Comparison of ENCODE assay signal across 1 cellular context in genomic region chr20:44959896-44960852, GRCh38.
TF ChIP-seq lines count a peak whose summit lies in the region.

TSS of gene TOMM34 (minus strand) at chr20:44960397. CDS start at chr20:44960333, 64 bp downstream.

TF ChIP-seq in K562, 482 proteins besides CTCF, POLR2A, EP300 and RAD21 (continued from another document and continues in another):
- TF ChIP-seq, protein P1, sequence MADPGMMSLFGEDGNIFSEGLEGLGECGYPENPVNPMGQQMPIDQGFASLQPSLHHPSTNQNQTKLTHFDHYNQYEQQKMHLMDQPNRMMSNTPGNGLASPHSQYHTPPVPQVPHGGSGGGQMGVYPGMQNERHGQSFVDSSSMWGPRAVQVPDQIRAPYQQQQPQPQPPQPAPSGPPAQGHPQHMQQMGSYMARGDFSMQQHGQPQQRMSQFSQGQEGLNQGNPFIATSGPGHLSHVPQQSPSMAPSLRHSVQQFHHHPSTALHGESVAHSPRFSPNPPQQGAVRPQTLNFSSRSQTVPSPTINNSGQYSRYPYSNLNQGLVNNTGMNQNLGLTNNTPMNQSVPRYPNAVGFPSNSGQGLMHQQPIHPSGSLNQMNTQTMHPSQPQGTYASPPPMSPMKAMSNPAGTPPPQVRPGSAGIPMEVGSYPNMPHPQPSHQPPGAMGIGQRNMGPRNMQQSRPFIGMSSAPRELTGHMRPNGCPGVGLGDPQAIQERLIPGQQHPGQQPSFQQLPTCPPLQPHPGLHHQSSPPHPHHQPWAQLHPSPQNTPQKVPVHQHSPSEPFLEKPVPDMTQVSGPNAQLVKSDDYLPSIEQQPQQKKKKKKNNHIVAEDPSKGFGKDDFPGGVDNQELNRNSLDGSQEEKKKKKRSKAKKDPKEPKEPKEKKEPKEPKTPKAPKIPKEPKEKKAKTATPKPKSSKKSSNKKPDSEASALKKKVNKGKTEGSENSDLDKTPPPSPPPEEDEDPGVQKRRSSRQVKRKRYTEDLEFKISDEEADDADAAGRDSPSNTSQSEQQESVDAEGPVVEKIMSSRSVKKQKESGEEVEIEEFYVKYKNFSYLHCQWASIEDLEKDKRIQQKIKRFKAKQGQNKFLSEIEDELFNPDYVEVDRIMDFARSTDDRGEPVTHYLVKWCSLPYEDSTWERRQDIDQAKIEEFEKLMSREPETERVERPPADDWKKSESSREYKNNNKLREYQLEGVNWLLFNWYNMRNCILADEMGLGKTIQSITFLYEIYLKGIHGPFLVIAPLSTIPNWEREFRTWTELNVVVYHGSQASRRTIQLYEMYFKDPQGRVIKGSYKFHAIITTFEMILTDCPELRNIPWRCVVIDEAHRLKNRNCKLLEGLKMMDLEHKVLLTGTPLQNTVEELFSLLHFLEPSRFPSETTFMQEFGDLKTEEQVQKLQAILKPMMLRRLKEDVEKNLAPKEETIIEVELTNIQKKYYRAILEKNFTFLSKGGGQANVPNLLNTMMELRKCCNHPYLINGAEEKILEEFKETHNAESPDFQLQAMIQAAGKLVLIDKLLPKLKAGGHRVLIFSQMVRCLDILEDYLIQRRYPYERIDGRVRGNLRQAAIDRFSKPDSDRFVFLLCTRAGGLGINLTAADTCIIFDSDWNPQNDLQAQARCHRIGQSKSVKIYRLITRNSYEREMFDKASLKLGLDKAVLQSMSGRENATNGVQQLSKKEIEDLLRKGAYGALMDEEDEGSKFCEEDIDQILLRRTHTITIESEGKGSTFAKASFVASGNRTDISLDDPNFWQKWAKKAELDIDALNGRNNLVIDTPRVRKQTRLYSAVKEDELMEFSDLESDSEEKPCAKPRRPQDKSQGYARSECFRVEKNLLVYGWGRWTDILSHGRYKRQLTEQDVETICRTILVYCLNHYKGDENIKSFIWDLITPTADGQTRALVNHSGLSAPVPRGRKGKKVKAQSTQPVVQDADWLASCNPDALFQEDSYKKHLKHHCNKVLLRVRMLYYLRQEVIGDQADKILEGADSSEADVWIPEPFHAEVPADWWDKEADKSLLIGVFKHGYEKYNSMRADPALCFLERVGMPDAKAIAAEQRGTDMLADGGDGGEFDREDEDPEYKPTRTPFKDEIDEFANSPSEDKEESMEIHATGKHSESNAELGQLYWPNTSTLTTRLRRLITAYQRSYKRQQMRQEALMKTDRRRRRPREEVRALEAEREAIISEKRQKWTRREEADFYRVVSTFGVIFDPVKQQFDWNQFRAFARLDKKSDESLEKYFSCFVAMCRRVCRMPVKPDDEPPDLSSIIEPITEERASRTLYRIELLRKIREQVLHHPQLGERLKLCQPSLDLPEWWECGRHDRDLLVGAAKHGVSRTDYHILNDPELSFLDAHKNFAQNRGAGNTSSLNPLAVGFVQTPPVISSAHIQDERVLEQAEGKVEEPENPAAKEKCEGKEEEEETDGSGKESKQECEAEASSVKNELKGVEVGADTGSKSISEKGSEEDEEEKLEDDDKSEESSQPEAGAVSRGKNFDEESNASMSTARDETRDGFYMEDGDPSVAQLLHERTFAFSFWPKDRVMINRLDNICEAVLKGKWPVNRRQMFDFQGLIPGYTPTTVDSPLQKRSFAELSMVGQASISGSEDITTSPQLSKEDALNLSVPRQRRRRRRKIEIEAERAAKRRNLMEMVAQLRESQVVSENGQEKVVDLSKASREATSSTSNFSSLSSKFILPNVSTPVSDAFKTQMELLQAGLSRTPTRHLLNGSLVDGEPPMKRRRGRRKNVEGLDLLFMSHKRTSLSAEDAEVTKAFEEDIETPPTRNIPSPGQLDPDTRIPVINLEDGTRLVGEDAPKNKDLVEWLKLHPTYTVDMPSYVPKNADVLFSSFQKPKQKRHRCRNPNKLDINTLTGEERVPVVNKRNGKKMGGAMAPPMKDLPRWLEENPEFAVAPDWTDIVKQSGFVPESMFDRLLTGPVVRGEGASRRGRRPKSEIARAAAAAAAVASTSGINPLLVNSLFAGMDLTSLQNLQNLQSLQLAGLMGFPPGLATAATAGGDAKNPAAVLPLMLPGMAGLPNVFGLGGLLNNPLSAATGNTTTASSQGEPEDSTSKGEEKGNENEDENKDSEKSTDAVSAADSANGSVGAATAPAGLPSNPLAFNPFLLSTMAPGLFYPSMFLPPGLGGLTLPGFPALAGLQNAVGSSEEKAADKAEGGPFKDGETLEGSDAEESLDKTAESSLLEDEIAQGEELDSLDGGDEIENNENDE (IDR thresholded peaks at IDR 0.05; ENCODE audit: low read depth, low read length), result no peak
- TF ChIP-seq NFRKB (IDR thresholded peaks at IDR 0.05; ENCODE audit: low read depth) (no peak), TGIF2 (CRISPR knock-in tag; IDR thresholded peaks at IDR 0.05) (no peak), ZNF165 (CRISPR knock-in tag; IDR thresholded peaks at IDR 0.05; ENCODE audit: borderline replicate concordance) (no peak), GATAD2B (IDR thresholded peaks at IDR 0.05; ENCODE audit: borderline replicate concordance) (0 out of 2 replicates have a peak, but pooled peaks have one; percentile 65), FOXK2 (conservative IDR thresholded peaks at IDR 0.05 in 1 of 2, IDR thresholded peaks at IDR 0.05 in 1 of 2; ENCODE audit: low read depth in 2 of 2) (peak; percentile 49 to 59; a peak in 2 of 4 replicates), COPS2 (conservative IDR thresholded peaks at IDR 0.05) (no peak), NFYB (IDR thresholded peaks at IDR 0.05; ENCODE audit: extremely low read depth, insufficient read length) (peak; percentile 8), JUNB (CRISPR knock-in tag; conservative IDR thresholded peaks at IDR 0.05) (no peak), ZC3H11A (IDR thresholded peaks at IDR 0.05; ENCODE audit: low read depth, low read length) (no peak), CTCFL (IDR thresholded peaks at IDR 0.05; ENCODE audit: borderline replicate concordance, insufficient read depth, low read depth, low read length, poor library complexity, severe bottlenecking) (no peak), IRF9 (tag; IDR thresholded peaks at IDR 0.05) (no peak), PHF20 (IDR thresholded peaks at IDR 0.05; ENCODE audit: partially characterized antibody) (peak; percentile 37), MYNN (IDR thresholded peaks at IDR 0.05) (no peak), MYNN (CRISPR knock-in tag; IDR thresholded peaks at IDR 0.05) (no peak), ZNF639 (CRISPR knock-in tag; conservative IDR thresholded peaks at IDR 0.05 in 1 of 2, IDR thresholded peaks at IDR 0.05 in 1 of 2) (no peak), TRIM28 (IDR thresholded peaks at IDR 0.05) (no peak), ZFP1 (CRISPR knock-in tag; IDR thresholded peaks at IDR 0.05) (no peak), SIRT6 (IDR thresholded peaks at IDR 0.05; ENCODE audit: low read depth, low read length) (no peak), CEBPG (CRISPR knock-in tag; IDR thresholded peaks at IDR 0.05) (no peak; the same call in 1 of the 2 replicates), CEBPG (tag; conservative IDR thresholded peaks at IDR 0.05 in 1 of 2, IDR thresholded peaks at IDR 0.05 in 1 of 2) (no peak), DEAF1 (CRISPR knock-in tag; IDR thresholded peaks at IDR 0.05) (no peak), HDAC3 (IDR thresholded peaks at IDR 0.05; ENCODE audit: borderline replicate concordance, partially characterized antibody) (peak; percentile 39), PATZ1 (CRISPR knock-in tag; IDR thresholded peaks at IDR 0.05; ENCODE audit: borderline replicate concordance) (no peak), ZBTB1 (CRISPR knock-in tag; IDR thresholded peaks at IDR 0.05; ENCODE audit: borderline replicate concordance, low read depth) (no peak; the same call in 1 of the 2 replicates), FOXJ2 (tag; IDR thresholded peaks at IDR 0.05) (no peak), E2F3 (CRISPR knock-in tag; IDR thresholded peaks at IDR 0.05) (no peak)
- TF ChIP-seq, protein P2, sequence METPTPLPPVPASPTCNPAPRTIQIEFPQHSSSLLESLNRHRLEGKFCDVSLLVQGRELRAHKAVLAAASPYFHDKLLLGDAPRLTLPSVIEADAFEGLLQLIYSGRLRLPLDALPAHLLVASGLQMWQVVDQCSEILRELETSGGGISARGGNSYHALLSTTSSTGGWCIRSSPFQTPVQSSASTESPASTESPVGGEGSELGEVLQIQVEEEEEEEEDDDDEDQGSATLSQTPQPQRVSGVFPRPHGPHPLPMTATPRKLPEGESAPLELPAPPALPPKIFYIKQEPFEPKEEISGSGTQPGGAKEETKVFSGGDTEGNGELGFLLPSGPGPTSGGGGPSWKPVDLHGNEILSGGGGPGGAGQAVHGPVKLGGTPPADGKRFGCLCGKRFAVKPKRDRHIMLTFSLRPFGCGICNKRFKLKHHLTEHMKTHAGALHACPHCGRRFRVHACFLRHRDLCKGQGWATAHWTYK (CRISPR knock-in tag; IDR thresholded peaks at IDR 0.05), result no peak
- TF ChIP-seq, protein P3, sequence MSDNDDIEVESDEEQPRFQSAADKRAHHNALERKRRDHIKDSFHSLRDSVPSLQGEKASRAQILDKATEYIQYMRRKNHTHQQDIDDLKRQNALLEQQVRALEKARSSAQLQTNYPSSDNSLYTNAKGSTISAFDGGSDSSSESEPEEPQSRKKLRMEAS (CRISPR knock-in tag; IDR thresholded peaks at IDR 0.05), result peak; percentile 98
- TF ChIP-seq, protein P4, sequence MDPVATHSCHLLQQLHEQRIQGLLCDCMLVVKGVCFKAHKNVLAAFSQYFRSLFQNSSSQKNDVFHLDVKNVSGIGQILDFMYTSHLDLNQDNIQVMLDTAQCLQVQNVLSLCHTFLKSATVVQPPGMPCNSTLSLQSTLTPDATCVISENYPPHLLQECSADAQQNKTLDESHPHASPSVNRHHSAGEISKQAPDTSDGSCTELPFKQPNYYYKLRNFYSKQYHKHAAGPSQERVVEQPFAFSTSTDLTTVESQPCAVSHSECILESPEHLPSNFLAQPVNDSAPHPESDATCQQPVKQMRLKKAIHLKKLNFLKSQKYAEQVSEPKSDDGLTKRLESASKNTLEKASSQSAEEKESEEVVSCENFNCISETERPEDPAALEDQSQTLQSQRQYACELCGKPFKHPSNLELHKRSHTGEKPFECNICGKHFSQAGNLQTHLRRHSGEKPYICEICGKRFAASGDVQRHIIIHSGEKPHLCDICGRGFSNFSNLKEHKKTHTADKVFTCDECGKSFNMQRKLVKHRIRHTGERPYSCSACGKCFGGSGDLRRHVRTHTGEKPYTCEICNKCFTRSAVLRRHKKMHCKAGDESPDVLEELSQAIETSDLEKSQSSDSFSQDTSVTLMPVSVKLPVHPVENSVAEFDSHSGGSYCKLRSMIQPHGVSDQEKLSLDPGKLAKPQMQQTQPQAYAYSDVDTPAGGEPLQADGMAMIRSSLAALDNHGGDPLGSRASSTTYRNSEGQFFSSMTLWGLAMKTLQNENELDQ (CRISPR knock-in tag; IDR thresholded peaks at IDR 0.05; ENCODE audit: borderline replicate concordance), result no peak
